Comparison of ENCODE assay signal across 34 cellular contexts in the genomic region with DNA sequence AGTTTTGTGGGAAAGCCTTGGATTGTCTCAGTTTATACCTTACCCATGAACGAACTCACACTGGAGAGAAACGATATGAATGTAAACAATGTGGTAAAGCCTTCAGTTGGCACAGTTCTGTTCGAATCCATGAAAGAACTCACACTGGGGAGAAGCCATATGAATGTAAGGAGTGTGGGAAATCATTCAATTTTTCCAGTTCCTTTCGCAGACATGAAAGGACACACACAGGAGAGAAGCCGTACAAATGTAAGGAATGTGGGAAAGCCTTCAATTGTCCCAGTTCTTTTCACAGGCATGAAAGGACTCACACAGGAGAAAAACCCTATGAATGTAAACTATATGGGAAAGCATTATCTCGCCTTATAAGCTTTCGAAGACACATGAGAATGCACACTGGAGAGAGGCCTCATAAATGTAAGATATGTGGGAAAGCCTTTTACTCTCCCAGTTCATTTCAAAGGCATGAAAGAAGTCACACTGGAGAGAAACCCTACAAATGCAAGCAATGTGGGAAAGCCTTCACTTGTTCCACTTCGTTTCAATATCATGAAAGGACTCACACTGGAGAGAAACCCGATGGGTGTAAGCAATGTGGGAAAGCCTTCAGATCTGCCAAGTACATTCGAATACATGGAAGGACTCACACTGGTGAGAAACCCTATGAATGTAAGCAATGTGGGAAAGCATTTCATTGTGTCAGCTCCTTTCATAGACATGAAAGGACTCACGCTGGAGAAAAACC.
"Had no signal": no experiment of that assay in that cellular context is flagged by ENCODE, and none has a peak within 500 bp of the region (broad histone marks: within the 10 kb centered on the region; RNA-seq: fewer than 3 reads in every experiment).

No MANE protein-coding gene starts in this region.

- H3K27me3 ChIP-seq: colonic mucosa, dorsolateral prefrontal cortex, pancreas, tibial artery, upper lobe of right lung had no signal

- DNase-seq: activated CD4-positive, alpha-beta T cell treated with anti-CD3 and anti-CD28 coated beads for 48 hours; activated CD4-positive, alpha-beta T cell treated with anti-CD3 and anti-CD28 coated beads, Interleukin-2, amount 50 U/mL, for 48 hours; activated CD8-positive, alpha-beta memory T cell treated with anti-CD3 and anti-CD28 coated beads for 24 hours; activated effector memory CD4-positive, alpha-beta T cell treated with anti-CD3 and anti-CD28 coated beads, Interleukin-2, amount 50 U/mL, for 16 hours; activated naive CD4-positive, alpha-beta T cell treated with anti-CD3 and anti-CD28 coated beads for 36 hours; activated naive CD8-positive, alpha-beta T cell treated with anti-CD3 and anti-CD28 coated beads for 36 hours; activated T-cell treated with anti-CD3 and anti-CD28 coated beads, Interleukin-2, amount 50 U/mL, for 1 hour; amniotic stem cell; colonic mucosa; dorsolateral prefrontal cortex; effector memory CD8-positive, alpha-beta T cell; foreskin melanocyte; kidney glomerular epithelial cell; lower lobe of right lung; mesenchymal stem cell; nucleus accumbens; pancreas; retina; stimulated activated CD4-positive, alpha-beta T cell treated with anti-CD3 and anti-CD28 coated beads, Interleukin-1b, Interleukin-23, amount 100 ng/mL, for 48 hours; stimulated activated CD4-positive, alpha-beta T cell treated with anti-CD3 and anti-CD28 coated beads, Interleukin-4, amount 100 ng/mL, for 4 hours; stimulated activated CD8-positive, alpha-beta memory T cell treated with anti-CD3 and anti-CD28 coated beads, Interleukin-4, amount 100 ng/mL, for 48 hours; stimulated activated naive CD8-positive, alpha-beta T cell treated with anti-CD3 and anti-CD28 coated beads, Interleukin-15, amount 100 ng/mL, for 72 hours; tibial artery; upper lobe of right lung; WERI-Rb-1 had no signal

- H3K4me1 ChIP-seq: colonic mucosa, lower lobe of right lung, pancreas, prostate gland, tibial artery, upper lobe of right lung had no signal

- ATAC-seq: activated CD4-positive, CD25-positive, alpha-beta regulatory T cell treated with anti-CD3 and anti-CD28 coated beads, Interleukin-2, amount 50 U/mL, for 24 hours; effector memory CD8-positive, alpha-beta T cell; esophagus mucosa; left lobe of liver; lower lobe of right lung; naive thymus-derived CD8-positive, alpha-beta T cell; pancreas; stimulated activated memory B cell treated with anti-CD40 and anti-IgM and Interleukin-4, amounts not matched to agents 10 μg/mL and 1 μg/mL and 100 μg/mL, for 72 hours; stimulated activated naive CD8-positive, alpha-beta T cell treated with anti-CD3 and anti-CD28 coated beads, Interleukin-15, amount 100 ng/mL, for 72 hours; upper lobe of right lung had no signal

- H3K36me3 ChIP-seq: colonic mucosa, lower lobe of right lung, pancreas had no signal

- H3K4me2 ChIP-seq: smooth muscle cell had no signal

- H3K4me3 ChIP-seq: colonic mucosa, dorsolateral prefrontal cortex, lower lobe of right lung, pancreas, prostate gland, smooth muscle cell, tibial artery, upper lobe of right lung had no signal

- H3K27ac ChIP-seq: colonic mucosa, dorsolateral prefrontal cortex, lower lobe of right lung, pancreas, prostate gland, tibial artery, upper lobe of right lung, WERI-Rb-1 had no signal

- FAIRE-seq: bronchial epithelial cell, endothelial cell of umbilical vein, pancreas had no signal

- H3K9me3 ChIP-seq: pancreas, prostate gland had no signal
